In the genomic region with DNA sequence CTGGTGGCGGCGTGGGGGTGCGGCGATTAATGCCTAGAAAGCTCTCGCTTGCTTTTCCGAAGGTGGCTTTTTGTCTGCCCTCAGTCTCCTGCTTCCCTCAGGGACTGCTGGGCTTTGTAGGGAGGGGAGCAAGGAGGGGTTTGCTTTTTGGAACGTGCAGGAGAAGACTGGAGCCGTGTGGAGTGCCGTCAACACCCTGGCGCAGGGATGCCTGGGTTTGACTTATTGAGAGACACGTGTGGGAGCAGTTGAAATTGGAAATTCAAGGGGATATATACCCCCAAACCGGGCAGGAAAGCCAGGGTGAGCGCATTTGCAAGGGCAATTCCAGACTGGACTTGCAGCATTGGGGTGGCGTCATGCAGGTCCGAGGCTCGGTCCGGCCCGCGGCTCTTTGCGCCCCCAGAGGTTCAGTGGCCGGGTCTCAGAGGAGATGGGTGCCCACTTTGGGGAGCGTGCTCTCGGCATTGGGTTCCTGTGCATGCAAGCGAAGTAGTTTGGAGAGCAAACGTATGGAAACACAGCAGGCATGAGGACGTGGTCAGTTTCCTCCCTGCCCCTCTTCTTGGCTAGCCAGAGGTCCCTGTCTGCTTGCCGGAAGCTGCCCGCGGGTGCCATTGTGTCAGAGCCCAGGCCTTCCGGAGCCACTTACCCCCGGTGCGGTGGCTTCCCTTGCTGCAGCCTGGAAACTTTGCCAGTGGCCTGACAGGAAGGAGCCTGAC, we compare ENCODE assay signal across 8 cellular contexts. TPM values are rescaled to one million over a fixed set of nuclear protein-coding genes. Genes with fewer than 3 reads are reported as not detected.
A peak's percentile ranks its signal among the peaks of the same experiment; 100 is the strongest.
DNase-seq lines count a peak whose midpoint lies in the region; ATAC-seq and TF ChIP-seq lines count a peak whose summit lies in the region.

No MANE protein-coding gene starts in this region.

- peaks cover 21 to 26% of the 10 kb centered on the region in 2 experiments for H3K4me1 Mint-ChIP-seq in H9
- peaks cover 21% of the 10 kb centered on the region for H3K4me1 Mint-ChIP-seq in endothelial cell (ENCODE audit: unreplicated experiment)
- H3K4me1 Mint-ChIP-seq in natural killer cell, result peaks cover 11% of the 10 kb centered on the region in 2 donors
- no peaks in the 10 kb centered on the region for H3K4me1 Mint-ChIP-seq in Caco-2 (ENCODE audit: low read depth, unreplicated experiment)

- H2AFZ ChIP-seq in ACC112 (ENCODE audit: low read length, unreplicated experiment) (no peak overlapping the region), H9 (ENCODE audit: low read length) (no peak overlapping the region), neuron (ENCODE audit: low read depth, low read length) (no peak overlapping the region)

- POLR2A ChIA-PET in Caco-2 (lab: Charles Lee), result no interaction called here

- H3K4me3 ChIP-seq in ACC112 (ENCODE audit: low read depth, low read length) (peak overlapping the region; percentile 76), neuron (ENCODE audit: low read length) (peak overlapping the region; percentile 49), Caco-2 (ENCODE audit: low read depth, low read length) (no peak overlapping the region)

- H2BK120ac ChIP-seq in H9 (ENCODE audit: low read depth, low read length, poor library complexity, severe bottlenecking), result no peak overlapping the region

- no peak overlapping the region for H2BK5ac ChIP-seq in H9 (ENCODE audit: insufficient read length, low read length)

- H3K36me3 ChIP-seq in ACC112 (ENCODE audit: insufficient read depth, low read length) (no peaks in the 10 kb centered on the region), neuron (ENCODE audit: insufficient read depth, low read length) (no peaks in the 10 kb centered on the region), Caco-2 (ENCODE audit: control insufficient read depth, insufficient read depth, low read length) (no peaks in the 10 kb centered on the region)

- H3K9me3 ChIP-seq in H9 (ENCODE audit: control insufficient read depth, low read depth, low read length) (no peaks in the 10 kb centered on the region), neuron (ENCODE audit: low read length) (no peaks in the 10 kb centered on the region), Caco-2 (no peaks in the 10 kb centered on the region)

- no peaks in the 10 kb centered on the region; a peak in 1 of 5 replicates for H3K9me3 Mint-ChIP-seq in H9
- H3K9me3 Mint-ChIP-seq in endothelial cell (ENCODE audit: unreplicated experiment), result no peaks in the 10 kb centered on the region
- H3K9me3 Mint-ChIP-seq in natural killer cell, result no peaks in the 10 kb centered on the region
- no peaks in the 10 kb centered on the region for H3K9me3 Mint-ChIP-seq in Caco-2 (ENCODE audit: unreplicated experiment)

- CTCF ChIA-PET in Caco-2 (lab: Charles Lee), result interaction anchor here (0.6 to 1.2 kb wide), 2 partner anchors 98 to 300 kb away, joined by 3 read pairs; no protein-coding TSS in a partner anchor

- H3K27ac Mint-ChIP-seq in H9 (no peak overlapping the region), endothelial cell (ENCODE audit: unreplicated experiment) (peak overlapping the region; percentile 64), natural killer cell (no peak overlapping the region), Caco-2 (ENCODE audit: unreplicated experiment) (no peak overlapping the region)

- H3K79me2 ChIP-seq in ACC112 (ENCODE audit: control insufficient read depth, insufficient read depth, low read length, unreplicated experiment), result no peaks in the 10 kb centered on the region
- no peaks in the 10 kb centered on the region for H3K79me2 ChIP-seq in H9 (ENCODE audit: insufficient read depth, low read length)

- no peak overlapping the region for H4K91ac ChIP-seq in H9 (ENCODE audit: insufficient read length, low read depth, low read length)

- no peak overlapping the region for H3K18ac ChIP-seq in H9 (ENCODE audit: insufficient read length, low read depth, low read length)

- no peak overlapping the region for H4K8ac ChIP-seq in H9 (replicated peaks; ENCODE audit: insufficient read length, low read depth, low read length)

- H3K9ac ChIP-seq in H9 (ENCODE audit: extremely low read depth, insufficient read length, low read length), result no peak overlapping the region

- no peak overlapping the region for H2BK12ac ChIP-seq in H9 (ENCODE audit: insufficient read length, low read depth, low read length)

- intact Hi-C loops in natural killer cell (cut with micrococcal nuclease) (loop anchor here (10.0 kb wide), 1 partner anchor 1098 kb away; no protein-coding TSS in a partner anchor), Caco-2 (cut with micrococcal nuclease; ENCODE audit: unreplicated experiment) (loop anchor here (5.0 to 10.0 kb wide), 2 partner anchors 178 to 195 kb away; no protein-coding TSS in a partner anchor)

- H3K27ac ChIP-seq in ACC112 (ENCODE audit: low read depth, low read length) (no peak overlapping the region), H9 (ENCODE audit: insufficient read length, low read depth, low read length) (no peak overlapping the region)

- H3K36me3 Mint-ChIP-seq in H9 (ENCODE audit: insufficient read depth in 1 of 3, low read depth in 3 of 3) (no peaks in the 10 kb centered on the region), endothelial cell (ENCODE audit: low read depth, unreplicated experiment) (no peaks in the 10 kb centered on the region), natural killer cell (no peaks in the 10 kb centered on the region), Caco-2 (ENCODE audit: insufficient read depth, unreplicated experiment) (no peaks in the 10 kb centered on the region)

- H3K4me3 Mint-ChIP-seq in H9, result peak overlapping the region; percentile 86 to 96
- H3K4me3 Mint-ChIP-seq in endothelial cell (ENCODE audit: unreplicated experiment), result peak overlapping the region; percentile 90
- H3K4me3 Mint-ChIP-seq in natural killer cell, result no peak overlapping the region
- no peak overlapping the region for H3K4me3 Mint-ChIP-seq in Caco-2 (ENCODE audit: unreplicated experiment)

- WGBS in H9 (ENCODE audit: extremely low coverage, insufficient read length, low lambda C conversion rate), result no CpG with 5 or more reads among the region's 32 CpGs

- no peak for ATAC-seq in natural killer cell

- H2AK5ac ChIP-seq in H9 (ENCODE audit: insufficient read length, low read length), result no peak overlapping the region

- no peak overlapping the region for H3K56ac ChIP-seq in H9 (ENCODE audit: insufficient read length, low read depth, low read length)

- peak; percentile 50 for DNase-seq in H9
- peak; percentile 35 for DNase-seq in endothelial cell (ENCODE audit: low spot score)
- no peak for DNase-seq in NCI-H187 treated with DMSO at 0.1 percent for 48 hours (lab: John Stamatoyannopoulos, UW)
- no peak for DNase-seq in natural killer cell
- no peak for DNase-seq in NCI-H146 treated with DMSO at 0.1 percent for 48 hours (lab: John Stamatoyannopoulos, UW; ENCODE audit: unreplicated experiment)
- no peak for DNase-seq in Caco-2

- H3T11ph ChIP-seq in H9 (ENCODE audit: low read length), result no peak overlapping the region

- H3K14ac ChIP-seq in H9 (ENCODE audit: insufficient read depth, low read length), result no peak overlapping the region

- no peak overlapping the region for H2BK15ac ChIP-seq in H9 (ENCODE audit: low read depth, low read length)

- H4K20me1 ChIP-seq in H9 (ENCODE audit: control insufficient read depth, insufficient read depth, insufficient read length), result no peaks in the 10 kb centered on the region

- no peak overlapping the region for H3K4ac ChIP-seq in H9 (ENCODE audit: low read depth, low read length)

- H3K23me2 ChIP-seq in H9 (ENCODE audit: insufficient read length, low read depth, low read length, poor library complexity, severe bottlenecking), result peaks cover 21% of the 10 kb centered on the region

- H2BK20ac ChIP-seq in H9 (ENCODE audit: low read depth, low read length, poor library complexity, severe bottlenecking), result no peak overlapping the region

- no peaks in the 10 kb centered on the region for H3K79me1 ChIP-seq in H9 (ENCODE audit: insufficient read depth, low read depth, low read length, poor library complexity, severe bottlenecking)

- H3K27me3 ChIP-seq in ACC112 (ENCODE audit: insufficient read depth, low read length), result peaks cover 64% of the 10 kb centered on the region
- peaks cover 21% of the 10 kb centered on the region; the same call in 1 of the 2 replicates for H3K27me3 ChIP-seq in H9 (ENCODE audit: insufficient read depth, low read length)
- H3K27me3 ChIP-seq in neuron (ENCODE audit: insufficient read depth, low read length), result peaks cover 66% of the 10 kb centered on the region
- H3K27me3 ChIP-seq in Caco-2 (replicated peaks; ENCODE audit: control insufficient read depth, insufficient read depth, low read length), result peaks cover 3% of the 10 kb centered on the region

- peak overlapping the region; percentile 69 for H3K4me2 ChIP-seq in H9 (ENCODE audit: insufficient read depth, insufficient read length, low read length)

- H3K4me1 ChIP-seq in ACC112 (ENCODE audit: control insufficient read depth, insufficient read depth, low read length, unreplicated experiment) (no peaks in the 10 kb centered on the region), H9 (ENCODE audit: insufficient read depth, low read length) (no peaks in the 10 kb centered on the region; the same call in 1 of the 2 replicates), neuron (ENCODE audit: insufficient read depth, low read length) (peaks cover 20% of the 10 kb centered on the region), Caco-2 (no peaks in the 10 kb centered on the region; the same call in 1 of the 2 replicates)

- H3K27me3 Mint-ChIP-seq in H9 (ENCODE audit: low read depth), result peaks cover 73% of the 10 kb centered on the region
- peaks cover 16% of the 10 kb centered on the region for H3K27me3 Mint-ChIP-seq in endothelial cell (ENCODE audit: unreplicated experiment)
- H3K27me3 Mint-ChIP-seq in natural killer cell (ENCODE audit: low read depth in 2 of 2), result peaks cover 33 to 35% of the 10 kb centered on the region in 2 donors
- peaks cover 23% of the 10 kb centered on the region for H3K27me3 Mint-ChIP-seq in Caco-2 (ENCODE audit: insufficient read depth, unreplicated experiment)

- H4K5ac ChIP-seq in H9 (ENCODE audit: insufficient read length, low read depth, low read length), result no peak overlapping the region

- TF ChIP-seq CTCF in H9 (conservative IDR thresholded peaks at IDR 0.05) (no peak), endothelial cell (IDR thresholded peaks at IDR 0.05; ENCODE audit: unreplicated experiment) (no peak), natural killer cell (IDR thresholded peaks at IDR 0.05) (no peak), Caco-2 (IDR thresholded peaks at IDR 0.05; ENCODE audit: insufficient read depth in 1 of 2, low read depth in 1 of 2, low read length in 1 of 2, severe bottlenecking in 1 of 2, unreplicated experiment in 1 of 2) (no peak)

- no peak overlapping the region for H3K23ac ChIP-seq in H9 (ENCODE audit: insufficient read length, low read depth, low read length)

- BruUV-seq in Caco-2 (replicated peaks; lab: Mats Ljungman, UMichigan), result no TSS peak

RNA-seq across cellular contexts. Expression of gene EPHB1, which starts 2.2 kb away (rescaled TPM):
- total RNA-seq in H9 (2021) (2.8 and 3.0 TPM in 2 replicates), endothelial cell (ENCODE audit: unreplicated experiment) (5.7 TPM), natural killer cell (under 1 TPM in 1 of 3 donors, not detected in 2; 0.60 TPM), Caco-2 (2022) (2.3 and 4.6 TPM in 2 replicates)

Comparison
In these comparisons a context has a peak if more than half of its experiments do, and no peak if none do; other contexts are left out.
1. DNase-seq: peak in H9 (single experiment) and endothelial cell (single experiment); none in NCI-H187 treated with DMSO at 0.1 percent for 48 hours (single experiment), natural killer cell (single experiment), NCI-H146 treated with DMSO at 0.1 percent for 48 hours (single experiment) and Caco-2 (0 of 2).
2. H3K4me3 Mint-ChIP-seq: peak in H9 (2 of 2) and endothelial cell (single experiment); none in natural killer cell (single experiment) and Caco-2 (single experiment).